8 cellular contexts compared by ENCODE assay signal in the genomic region with DNA sequence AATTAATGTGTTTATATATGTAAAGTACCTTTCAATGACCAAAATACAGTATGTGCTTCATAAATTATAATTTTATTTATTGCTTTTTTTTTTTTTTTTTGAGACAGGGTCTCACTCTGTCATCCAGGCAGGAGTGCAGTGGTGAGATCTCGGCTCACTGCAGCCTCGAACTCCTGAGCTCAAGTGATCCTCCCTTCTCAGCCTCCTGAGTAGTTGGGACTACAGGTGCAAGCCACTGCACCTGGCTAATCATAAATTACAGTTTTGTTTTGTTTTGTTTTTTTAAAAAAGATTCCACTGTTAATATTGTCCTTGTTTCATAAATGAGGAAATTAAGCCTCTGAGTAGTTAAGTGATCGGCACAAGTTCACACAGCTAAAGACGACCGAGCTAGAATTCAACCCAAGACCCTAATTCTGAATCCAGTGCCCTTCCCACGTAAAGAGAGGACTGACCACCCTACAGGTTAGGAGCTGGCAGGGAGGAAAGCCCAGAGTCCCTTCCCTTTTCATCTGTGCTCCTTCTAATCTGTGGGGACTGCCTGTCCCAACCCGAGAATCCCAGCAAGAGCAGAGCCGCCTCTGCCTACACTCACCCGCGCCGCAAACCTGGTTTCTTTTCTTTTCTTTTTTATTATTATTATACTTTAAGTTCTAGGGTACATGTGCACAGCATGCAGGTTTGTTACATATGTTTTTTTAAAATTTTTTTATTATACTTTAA. TPM values are rescaled to one million over a fixed set of nuclear protein-coding genes. Genes with fewer than 3 reads are reported as not detected.
DNase-seq lines count a peak whose midpoint lies in the region; ATAC-seq and TF ChIP-seq lines count a peak whose summit lies in the region.

No MANE protein-coding gene starts in this region.

- no peak overlapping the region for H3K56ac ChIP-seq in IMR-90 (ENCODE audit: extremely low read depth, insufficient read depth, low read length)

- peak overlapping the region in 1 of 2 experiments; percentile 82; a peak in 2 of 4 replicates for H4K8ac ChIP-seq in IMR-90 (ENCODE audit: low read depth in 2 of 2, low read length in 2 of 2)

- DNase-seq in IMR-90 (no peak), breast epithelium (ENCODE audit: low spot score in 2 of 2) (no peak), mucosa of descending colon (no peak), RPMI8226 (no peak), dedifferentiated amniotic fluid mesenchymal stem cell (ENCODE audit: extremely low spot score) (no peak), RKO (ENCODE audit: low spot score) (no peak)

- H2AK9ac ChIP-seq in IMR-90 (replicated peaks; ENCODE audit: low read depth, low read length, poor library complexity): no peak overlapping the region

- peak overlapping the region; percentile 36 for H2AK5ac ChIP-seq in IMR-90 (ENCODE audit: low read depth, low read length)

- no peaks in the 10 kb centered on the region for H3K27me3 ChIP-seq in BLaER1 treated with 17β-estradiol and CSF1 and Interleukin-3, amounts not matched to agents 10 nM and 100 nM
- H3K27me3 ChIP-seq in IMR-90 (ENCODE audit: control insufficient read depth, insufficient read depth, low read length) (no peaks in the 10 kb centered on the region), breast epithelium (no peaks in the 10 kb centered on the region)

- peak overlapping the region; percentile 83 for H2AFZ ChIP-seq in IMR-90 (replicated peaks; ENCODE audit: low read length, poor library complexity)

- CTCF ChIA-PET in IMR-90 (lab: Yijun Ruan, JAX): interaction anchor here (0.6 to 1.8 kb wide), 4 partner anchors 115 to 670 kb away, joined by 3 to 9 read pairs (median 3); no protein-coding TSS in a partner anchor

- WGBS in IMR-90 (ENCODE audit: extremely low coverage in 2 of 2, insufficient read length in 1 of 2), 2 experiments: no CpG with 5 or more reads among the region's 11 CpGs

- peak overlapping the region in 2 of 10 experiments; percentile 28 to 42; a peak in 2 of 20 replicates for H3K4me3 ChIP-seq in BLaER1 treated with 17β-estradiol and CSF1 and Interleukin-3, amounts not matched to agents 10 nM and 100 nM
- H3K4me3 ChIP-seq in IMR-90 (ENCODE audit: insufficient read depth, low read depth, low read length) (no peak overlapping the region), breast epithelium (peak overlapping the region; percentile 19 to 60 (median 45)), mucosa of descending colon (no peak overlapping the region)

- peak overlapping the region in 1 of 11 experiments; percentile 53; a peak in 1 of 22 replicates for H3K9ac ChIP-seq in BLaER1 treated with 17β-estradiol and CSF1 and Interleukin-3, amounts not matched to agents 10 nM and 100 nM
- no peak overlapping the region for H3K9ac ChIP-seq in IMR-90 (ENCODE audit: low read depth, low read length)

- TF ChIP-seq POLR2A in IMR-90 (IDR thresholded peaks at IDR 0.05; ENCODE audit: low read depth, low read length) (no peak), breast epithelium (IDR thresholded peaks at IDR 0.05) (no peak)

- peak overlapping the region; percentile 72 for H3K4ac ChIP-seq in IMR-90 (ENCODE audit: low read depth, low read length)

- peak overlapping the region; percentile 19; the same call in 1 of the 2 replicates for H3K14ac ChIP-seq in IMR-90 (replicated peaks; ENCODE audit: low read depth, low read length)

- H4K5ac ChIP-seq in IMR-90 (ENCODE audit: low read depth, low read length): peak overlapping the region; percentile 53; the same call in 1 of the 2 replicates

- H3K23ac ChIP-seq in IMR-90 (ENCODE audit: low read depth, low read length): peak overlapping the region; percentile 52; the same call in 1 of the 2 replicates

- BruUV-seq in IMR-90 (replicated peaks; lab: Mats Ljungman, UMichigan): no TSS peak

- H2BK5ac ChIP-seq in IMR-90 (ENCODE audit: low read depth, low read length, poor library complexity, severe bottlenecking): no peak overlapping the region

- H3K79me1 ChIP-seq in IMR-90 (ENCODE audit: low read depth in 1 of 2, low read length in 2 of 2): no peaks in the 10 kb centered on the region

- peak overlapping the region; percentile 74; the same call in 1 of the 2 replicates for H2BK20ac ChIP-seq in IMR-90 (ENCODE audit: low read depth, low read length)

- H3K4me1 ChIP-seq in BLaER1 treated with 17β-estradiol and CSF1 and Interleukin-3, amounts not matched to agents 10 nM and 100 nM: peaks cover 0 to 7% (median 0%) of the 10 kb centered on the region in 10 experiments; a peak in 1 of 20 replicates
- peaks cover 2% of the 10 kb centered on the region for H3K4me1 ChIP-seq in IMR-90 (ENCODE audit: control insufficient read depth, insufficient read depth, low read length)
- no peaks in the 10 kb centered on the region for H3K4me1 ChIP-seq in breast epithelium
- H3K4me1 ChIP-seq in mucosa of descending colon (ENCODE audit: low read depth): no peaks in the 10 kb centered on the region

- peak overlapping the region; percentile 74; the same call in 1 of the 2 replicates for H2BK120ac ChIP-seq in IMR-90 (ENCODE audit: low read depth, low read length)

- peak overlapping the region; percentile 70 for H4K91ac ChIP-seq in IMR-90 (ENCODE audit: insufficient read depth, low read depth, low read length)

- ATAC-seq in IMR-90 (ENCODE audit: low read depth) (peak; percentile 10), mucosa of descending colon (peak; percentile 21), HG03378 (IDR thresholded peaks at IDR 0.05; ENCODE audit: unreplicated experiment) (no peak)

- no peak overlapping the region for H3K18ac ChIP-seq in IMR-90 (ENCODE audit: low read depth, low read length)

- H3K36me3 ChIP-seq in BLaER1 treated with 17β-estradiol and CSF1 and Interleukin-3, amounts not matched to agents 10 nM and 100 nM: no peaks in the 10 kb centered on the region
- H3K36me3 ChIP-seq in IMR-90 (ENCODE audit: control insufficient read depth, insufficient read depth, low read length) (no peaks in the 10 kb centered on the region), breast epithelium (no peaks in the 10 kb centered on the region), mucosa of descending colon (ENCODE audit: low read depth) (no peaks in the 10 kb centered on the region)

- TF ChIP-seq RAD21 in IMR-90 (IDR thresholded peaks at IDR 0.05; ENCODE audit: low read length): no peak

- POLR2A ChIA-PET in IMR-90 (lab: Charles Lee; ENCODE audit: unreplicated experiment): no interaction called here

- intact Hi-C loops in IMR-90 (cut with micrococcal nuclease) (loop anchor here (1.0 to 2.0 kb wide), 2 partner anchors 142 to 302 kb away; no protein-coding TSS in a partner anchor), breast epithelium (cut with DNase I; ENCODE audit: low total_unique reads) (no loop called here), mucosa of descending colon (cut with DNase I, micrococcal nuclease) (loop anchor here in 1 of 2 donors (5.0 kb wide), 1 partner anchor 144 kb away; no protein-coding TSS in a partner anchor)

- dilution Hi-C loops in IMR-90 (cut with HindIII; ENCODE audit: low sequenced_read_pairs, unreplicated experiment): no loop called here

- TF ChIP-seq CTCF in IMR-90 (conservative IDR thresholded peaks at IDR 0.05; ENCODE audit: low read depth, low read length) (no peak), breast epithelium (IDR thresholded peaks at IDR 0.05) (no peak), mucosa of descending colon (IDR thresholded peaks at IDR 0.05) (no peak)

- no peaks in the 10 kb centered on the region for H3K9me3 ChIP-seq in BLaER1 treated with 17β-estradiol and CSF1 and Interleukin-3, amounts not matched to agents 10 nM and 100 nM (replicated peaks in 1 of 11)
- H3K9me3 ChIP-seq in IMR-90 (ENCODE audit: control insufficient read depth, insufficient read depth, low read length): no peaks in the 10 kb centered on the region
- H3K9me3 ChIP-seq in breast epithelium: no peaks in the 10 kb centered on the region
- no peaks in the 10 kb centered on the region for H3K9me3 ChIP-seq in mucosa of descending colon

- H3K4me2 ChIP-seq in BLaER1 treated with 17β-estradiol and CSF1 and Interleukin-3, amounts not matched to agents 10 nM and 100 nM: peak overlapping the region in 7 of 11 experiments; percentile 29 to 77 (median 33); a peak in 10 of 22 replicates
- H3K4me2 ChIP-seq in IMR-90 (ENCODE audit: low read depth, low read length): no peak overlapping the region

- H4K20me1 ChIP-seq in BLaER1 treated with 17β-estradiol and CSF1 and Interleukin-3, amounts not matched to agents 10 nM and 100 nM: no peaks in the 10 kb centered on the region
- no peaks in the 10 kb centered on the region for H4K20me1 ChIP-seq in IMR-90 (ENCODE audit: insufficient read depth, low read length)

- H2BK15ac ChIP-seq in IMR-90 (ENCODE audit: low read depth, low read length): no peak overlapping the region

- H3K9me1 ChIP-seq in IMR-90 (ENCODE audit: insufficient read depth, low read length): peaks cover 11% of the 10 kb centered on the region; the same call in 1 of the 2 replicates

- in situ Hi-C loops in IMR-90 (cut with MboI; ENCODE audit: low sequenced_read_pairs): loop anchor here (25.0 kb wide), 2 partner anchors 309 to 609 kb away; a partner anchor contains a TSS

- H3K27ac ChIP-seq in BLaER1 treated with 17β-estradiol and CSF1 and Interleukin-3, amounts not matched to agents 10 nM and 100 nM: no peak overlapping the region
- H3K27ac ChIP-seq in IMR-90 (ENCODE audit: insufficient read depth, low read length) (no peak overlapping the region), breast epithelium (no peak overlapping the region)

TF ChIP-seq in IMR-90, 13 proteins besides CTCF, POLR2A, EP300 and RAD21 (continues in another document):
- no peak for TF ChIP-seq CHD1 (IDR thresholded peaks at IDR 0.05; ENCODE audit: low read depth, low read length)

RNA-seq across cellular contexts. Expression of a gene that starts 8.5 kb away (rescaled TPM):
- total RNA-seq in IMR-90 (2012; rRNA removed) (27.5 and 32.6 TPM in 2 replicates), breast epithelium (under 1 TPM; 0.33 to 0.88 (median 0.64) TPM), mucosa of descending colon (1 to 10 TPM in 1 of 3 donors, under 1 TPM in 1, not detected in 1; 0.24 to 2.3 TPM)
- polyA plus RNA-seq in IMR-90 (2012; rRNA removed): 24.6 and 28.2 TPM in 2 replicates
- polyA plus RNA-seq in IMR-90 (2012; cell fraction: cytosol; rRNA removed): 22.5 and 55.7 TPM in 2 replicates
- polyA plus RNA-seq in IMR-90 (2012; cell fraction: nucleus; rRNA removed; ENCODE audit: low replicate concordance): 11.2 and 17.2 TPM in 2 replicates

RNA-seq across cellular contexts. Expression of a gene that starts 8.9 kb away (rescaled TPM):
- 35.1 and 38.3 TPM in 2 replicates for total RNA-seq in IMR-90 (2012; rRNA removed)
- polyA plus RNA-seq in IMR-90 (2012; rRNA removed): 22.7 and 23.9 TPM in 2 replicates
- 8.2 and 10.3 TPM in 2 replicates for polyA plus RNA-seq in IMR-90 (2012; cell fraction: cytosol; rRNA removed)
- 24.6 and 37.5 TPM in 2 replicates for polyA plus RNA-seq in IMR-90 (2012; cell fraction: nucleus; rRNA removed; ENCODE audit: low replicate concordance)
- total RNA-seq in breast epithelium: 10 to 100 TPM; 22.2 to 28.5 (median 23.3) TPM
- total RNA-seq in mucosa of descending colon: 10 to 100 TPM; 18.1 to 37.8 (median 27.3) TPM

RNA-seq across cellular contexts. Expression of a gene that starts 34.7 kb away (rescaled TPM):
- total RNA-seq in IMR-90 (2012; rRNA removed) (28.7 and 30.8 TPM in 2 replicates), breast epithelium (10 to 100 TPM; 26.6 to 39.7 (median 35.4) TPM), mucosa of descending colon (10 to 100 TPM; 43.7 to 88.4 (median 67.9) TPM)
- 35.6 and 36.4 TPM in 2 replicates for polyA plus RNA-seq in IMR-90 (2012; rRNA removed)
- polyA plus RNA-seq in IMR-90 (2012; cell fraction: cytosol; rRNA removed): 20.8 and 26.6 TPM in 2 replicates
- polyA plus RNA-seq in IMR-90 (2012; cell fraction: nucleus; rRNA removed; ENCODE audit: low replicate concordance): 45.7 and 102 TPM in 2 replicates

Comparison
In these comparisons a context has a peak if more than half of its experiments do, and no peak if none do; other contexts are left out.
1. H3K4me3 ChIP-seq: peak in breast epithelium (3 of 3); none in IMR-90 (single experiment) and mucosa of descending colon (single experiment).